24 cellular contexts compared by ENCODE assay signal in the genomic region with DNA sequence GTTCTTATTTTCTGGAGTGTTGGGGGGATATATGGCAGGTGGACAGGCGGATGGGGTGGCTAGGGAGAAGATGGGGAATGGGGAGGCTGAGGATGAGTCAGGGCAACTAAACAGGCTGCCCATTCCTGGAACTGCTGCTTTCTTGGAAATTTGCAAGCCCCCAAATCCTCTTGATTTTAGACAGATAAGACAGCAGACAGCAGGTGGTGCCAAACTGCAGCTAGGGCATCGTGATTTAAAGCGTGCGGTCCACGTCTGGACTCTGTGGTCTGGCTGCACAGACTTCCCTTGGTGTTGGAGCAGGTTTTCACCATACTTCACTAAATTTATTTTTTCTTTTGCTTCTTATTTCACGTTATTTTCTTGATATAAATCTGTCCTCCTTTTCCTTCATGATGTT. TPM values are rescaled to one million over a fixed set of nuclear protein-coding genes. Genes with fewer than 3 reads are reported as not detected.
A peak's percentile ranks its signal among the peaks of the same experiment; 100 is the strongest.
DNase-seq lines count a peak whose midpoint lies in the region; ATAC-seq and TF ChIP-seq lines count a peak whose summit lies in the region.
"Had no signal": no experiment of that assay in that cellular context is flagged by ENCODE, and none has a peak within 500 bp of the region (broad histone marks: within the 10 kb centered on the region; RNA-seq: fewer than 3 reads in every experiment).

No MANE protein-coding gene starts in this region.

- H4K91ac ChIP-seq in H9 (ENCODE audit: insufficient read length, low read depth, low read length) (no peak overlapping the region), mesenchymal stem cell (ENCODE audit: low read length) (no peak overlapping the region)

- no peak overlapping the region for H2BK12ac ChIP-seq in H9 (ENCODE audit: insufficient read length, low read depth, low read length)
- no peak overlapping the region for H2BK12ac ChIP-seq in mesenchymal stem cell (ENCODE audit: low read length in 2 of 2)

- H3K27me3 ChIP-seq in H9 (ENCODE audit: insufficient read depth, low read length) (no peaks in the 10 kb centered on the region), mesenchymal stem cell (ENCODE audit: control insufficient read depth in 1 of 2, insufficient read depth in 1 of 2, low read length in 2 of 2) (no peaks in the 10 kb centered on the region)
- H3K27me3 ChIP-seq: upper lobe of right lung had no signal

- no peak overlapping the region for H3K27ac Mint-ChIP-seq in H9
- H3K27ac Mint-ChIP-seq: CD4-positive, alpha-beta T cell had no signal

- H3K14ac ChIP-seq in H9 (ENCODE audit: insufficient read depth, low read length) (no peak overlapping the region), mesenchymal stem cell (ENCODE audit: low read length in 2 of 2) (no peak overlapping the region)

- TF ChIP-seq CTCF in AG09309 (IDR thresholded peaks at IDR 0.05; ENCODE audit: control insufficient read depth, insufficient read depth, low read depth, low read length, missing control alignments) (peak; percentile 7), H9 (conservative IDR thresholded peaks at IDR 0.05) (0 out of 3 replicates have a peak, but pooled peaks have one; percentile 15), astrocyte of the cerebellum (IDR thresholded peaks at IDR 0.05; ENCODE audit: low read depth, low read length, missing control alignments) (peak; percentile 20)

- no peak overlapping the region for H3K18ac ChIP-seq in H9 (ENCODE audit: insufficient read length, low read depth, low read length)
- H3K18ac ChIP-seq in mesenchymal stem cell (ENCODE audit: low read depth in 1 of 2, low read length in 2 of 2) = no peak overlapping the region

- H3K4me1 ChIP-seq in H9 (ENCODE audit: insufficient read depth, low read length) = no peaks in the 10 kb centered on the region
- peaks cover 3% of the 10 kb centered on the region for H3K4me1 ChIP-seq in mesenchymal stem cell (ENCODE audit: control insufficient read depth, insufficient read depth, low read depth, low read length)
- H3K4me1 ChIP-seq: heart left ventricle, upper lobe of right lung had no signal

- no peaks in the 10 kb centered on the region for H4K20me1 ChIP-seq in H9 (ENCODE audit: control insufficient read depth, insufficient read depth, insufficient read length)

- no peaks in the 10 kb centered on the region for H3K23me2 ChIP-seq in H9 (ENCODE audit: insufficient read length, low read depth, low read length, poor library complexity, severe bottlenecking)

- H3K23ac ChIP-seq in H9 (ENCODE audit: insufficient read length, low read depth, low read length) = no peak overlapping the region
- H3K23ac ChIP-seq in mesenchymal stem cell (ENCODE audit: low read length in 2 of 2) = no peak overlapping the region

- H3K79me1 ChIP-seq in H9 (ENCODE audit: insufficient read depth, low read depth, low read length, poor library complexity, severe bottlenecking) (no peaks in the 10 kb centered on the region), mesenchymal stem cell (replicated peaks; ENCODE audit: low read length, poor library complexity, severe bottlenecking) (no peaks in the 10 kb centered on the region)

- no peak overlapping the region for H3K4me3 ChIP-seq in AG09309 (ENCODE audit: control insufficient read depth, low read depth, low read length)
- no peak overlapping the region for H3K4me3 ChIP-seq in astrocyte of the cerebellum (ENCODE audit: low read depth, low read length)
- H3K4me3 ChIP-seq in mesenchymal stem cell (ENCODE audit: insufficient read depth in 1 of 2, low read depth in 1 of 2, low read length in 2 of 2) = no peak overlapping the region
- H3K4me3 ChIP-seq: heart left ventricle, mucosa of descending colon, upper lobe of right lung had no signal

- no peak overlapping the region for H2BK120ac ChIP-seq in H9 (ENCODE audit: low read depth, low read length, poor library complexity, severe bottlenecking)
- H2BK120ac ChIP-seq in mesenchymal stem cell (ENCODE audit: low read depth, low read length) = no peak overlapping the region

- no peak overlapping the region for H3T11ph ChIP-seq in H9 (ENCODE audit: low read length)

- DNase-seq in AG09309 (ENCODE audit: low read depth) (no peak), H9 (no peak), astrocyte of the cerebellum (ENCODE audit: low read depth) (no peak), mesenchymal stem cell (no peak), NK-92 (lab: John Stamatoyannopoulos, UW; ENCODE audit: unreplicated experiment) (no peak), NCI-H226 (no peak), H4 (ENCODE audit: low spot score) (no peak)
- DNase-seq: activated CD4-positive, CD25-positive, alpha-beta regulatory T cell treated with anti-CD3 and anti-CD28 coated beads, Interleukin-2, amount 50 U/mL, for 72 hours; activated naive CD4-positive, alpha-beta T cell treated with Interleukin-2 at 50 U/mL for 16 hours; activated T-cell treated with anti-CD3 and anti-CD28 coated beads, Interleukin-2, amount 50 U/mL, for 4 hours; CD4-positive, alpha-beta T cell; cortex of kidney; heart left ventricle; KG1; left ventricle myocardium superior; mucosa of descending colon; NCI-H187; SW 1271; upper lobe of right lung had no signal

- H3K4me2 ChIP-seq in H9 (ENCODE audit: insufficient read depth, insufficient read length, low read length) (no peak overlapping the region), mesenchymal stem cell (ENCODE audit: low read length, poor library complexity, severe bottlenecking) (no peak overlapping the region)

- no peak overlapping the region for H3K4me3 Mint-ChIP-seq in H9
- H3K4me3 Mint-ChIP-seq: activated T-cell treated with anti-CD3 and anti-CD28 coated beads, Interleukin-2, amount 50 U/mL, for 4 hours; CD4-positive, alpha-beta T cell had no signal

- H2AFZ ChIP-seq in H9 (ENCODE audit: low read length) (no peak overlapping the region), mesenchymal stem cell (ENCODE audit: low read depth, low read length) (no peak overlapping the region)

- WGBS in H9 (ENCODE audit: extremely low coverage, insufficient read length, low lambda C conversion rate) = no CpG with 5 or more reads among the region's 6 CpGs
- WGBS in mesenchymal stem cell = 90% methylated on average over 5 of the region's 6 CpGs

- H4K8ac ChIP-seq in H9 (replicated peaks; ENCODE audit: insufficient read length, low read depth, low read length) (no peak overlapping the region), mesenchymal stem cell (ENCODE audit: low read length) (no peak overlapping the region)

- no peak for ATAC-seq in GM18519 (IDR thresholded peaks at IDR 0.05; ENCODE audit: low FRiP score, unreplicated experiment)
- ATAC-seq: activated T-cell treated with anti-CD3 and anti-CD28 coated beads, Interleukin-2, amount 50 U/mL, for 4 hours; heart left ventricle; left ventricle myocardium superior; mucosa of descending colon; upper lobe of right lung had no signal

- in situ Hi-C loops in astrocyte of the cerebellum (cut with HindIII; ENCODE audit: low sequenced_read_pairs) = no loop called here

- H2BK5ac ChIP-seq in H9 (ENCODE audit: insufficient read length, low read length) (no peak overlapping the region), mesenchymal stem cell (ENCODE audit: low read depth, low read length, poor library complexity, severe bottlenecking) (no peak overlapping the region)

- peaks cover 0 to 2% of the 10 kb centered on the region in 2 experiments; a peak in 1 of 5 replicates for H3K9me3 Mint-ChIP-seq in H9
- H3K9me3 Mint-ChIP-seq: activated T-cell treated with anti-CD3 and anti-CD28 coated beads, Interleukin-2, amount 50 U/mL, for 4 hours; CD4-positive, alpha-beta T cell had no signal

- H3K36me3 ChIP-seq in mesenchymal stem cell (ENCODE audit: control insufficient read depth in 1 of 2, insufficient read depth in 2 of 2, low read depth in 1 of 2, low read length in 2 of 2) = peaks cover 0 to 3% of the 10 kb centered on the region in 2 experiments
- H3K36me3 ChIP-seq: heart left ventricle, upper lobe of right lung had no signal

- H3K9ac ChIP-seq in H9 (ENCODE audit: extremely low read depth, insufficient read length, low read length) = no peak overlapping the region
- H3K9ac ChIP-seq in mesenchymal stem cell (ENCODE audit: low read length) = no peak overlapping the region

- H3K79me2 ChIP-seq in H9 (ENCODE audit: insufficient read depth, low read length) = no peaks in the 10 kb centered on the region

- no peak overlapping the region for H2AK5ac ChIP-seq in H9 (ENCODE audit: insufficient read length, low read length)
- H2AK5ac ChIP-seq in mesenchymal stem cell (ENCODE audit: low read length, severe bottlenecking) = peak overlapping the region; percentile 42

- no peak overlapping the region for H4K5ac ChIP-seq in H9 (ENCODE audit: insufficient read length, low read depth, low read length)

- H2BK15ac ChIP-seq in H9 (ENCODE audit: low read depth, low read length) (no peak overlapping the region), mesenchymal stem cell (ENCODE audit: low read depth, poor library complexity, severe bottlenecking) (no peak overlapping the region)

- H3K27ac ChIP-seq in H9 (ENCODE audit: insufficient read length, low read depth, low read length) (no peak overlapping the region), mesenchymal stem cell (ENCODE audit: low read length, poor library complexity, severe bottlenecking) (no peak overlapping the region)
- H3K27ac ChIP-seq: heart left ventricle, upper lobe of right lung had no signal

- peaks cover 5% of the 10 kb centered on the region for H3K27me3 Mint-ChIP-seq in H9 (ENCODE audit: low read depth)

- H3K36me3 Mint-ChIP-seq in H9 (ENCODE audit: insufficient read depth in 1 of 3, low read depth in 3 of 3) = no peaks in the 10 kb centered on the region; a peak in 1 of 7 replicates

- H3K4ac ChIP-seq in H9 (ENCODE audit: low read depth, low read length) = no peak overlapping the region
- no peak overlapping the region for H3K4ac ChIP-seq in mesenchymal stem cell (ENCODE audit: low read depth in 1 of 2, low read length in 2 of 2)

- no peak overlapping the region for H3K56ac ChIP-seq in H9 (ENCODE audit: insufficient read length, low read depth, low read length)

- H2BK20ac ChIP-seq in H9 (ENCODE audit: low read depth, low read length, poor library complexity, severe bottlenecking) = no peak overlapping the region

- peaks cover 0 to 2% of the 10 kb centered on the region in 2 experiments; a peak in 2 of 4 replicates for H3K4me1 Mint-ChIP-seq in H9

- H3K9me3 ChIP-seq in H9 (ENCODE audit: control insufficient read depth, low read depth, low read length) (no peaks in the 10 kb centered on the region), mesenchymal stem cell (ENCODE audit: control insufficient read depth, low read length) (no peaks in the 10 kb centered on the region)
- H3K9me3 ChIP-seq: heart left ventricle, mucosa of descending colon, upper lobe of right lung had no signal

RNA-seq across cellular contexts. Expression of a gene that starts 10.9 kb away (rescaled TPM):
- total RNA-seq in H9 (2021) = not detected in 2 replicates
- polyA plus RNA-seq in mesenchymal stem cell (2013, experiment 1 of 2) = not detected
- polyA plus RNA-seq in mesenchymal stem cell (2013, experiment 2 of 2) = not detected
- total RNA-seq in H4 (2014; rRNA removed; shearing (Covaris generic)) = not detected in 2 replicates
- total RNA-seq: activated T-cell treated with anti-CD3 and anti-CD28 coated beads, Interleukin-2, amount 50 U/mL, for 4 hours; CD4-positive, alpha-beta T cell; heart left ventricle; left ventricle myocardium superior; NCI-H460; posterior vena cava; upper lobe of right lung had no signal
- polyA plus RNA-seq: heart left ventricle had no signal

RNA-seq across cellular contexts. Expression of a gene that starts 40.7 kb away (rescaled TPM):
- not detected in 2 replicates for total RNA-seq in H9 (2021)
- polyA plus RNA-seq in mesenchymal stem cell (2013, experiment 1 of 2) = not detected
- not detected for polyA plus RNA-seq in mesenchymal stem cell (2013, experiment 2 of 2)
- total RNA-seq in H4 (2014; rRNA removed; shearing (Covaris generic)) = not detected in 2 replicates
- total RNA-seq: activated T-cell treated with anti-CD3 and anti-CD28 coated beads, Interleukin-2, amount 50 U/mL, for 4 hours; bronchial epithelial cell; CD4-positive, alpha-beta T cell; heart left ventricle; left ventricle myocardium superior; mucosa of descending colon; NCI-H460; posterior vena cava; upper lobe of right lung had no signal
- polyA plus RNA-seq: heart left ventricle had no signal

RNA-seq across cellular contexts. Expression of a gene that starts 49.5 kb away (rescaled TPM):
- 0.13 and 0.18 TPM in 2 replicates for total RNA-seq in H9 (2021)
- polyA plus RNA-seq in mesenchymal stem cell (2013, experiment 1 of 2) = not detected
- not detected for polyA plus RNA-seq in mesenchymal stem cell (2013, experiment 2 of 2)
- total RNA-seq in H4 (2014; rRNA removed; shearing (Covaris generic)) = 0.06 TPM in 1 of 2 replicates, not detected in the other
- total RNA-seq: activated T-cell treated with anti-CD3 and anti-CD28 coated beads, Interleukin-2, amount 50 U/mL, for 4 hours; bronchial epithelial cell; CD4-positive, alpha-beta T cell; left ventricle myocardium superior; NCI-H460 had no signal
- polyA plus RNA-seq: heart left ventricle had no signal

RNA-seq across cellular contexts. Expression of a gene that starts 57.5 kb away (rescaled TPM):
- total RNA-seq in H9 (2021) = not detected in 2 replicates
- polyA plus RNA-seq in mesenchymal stem cell (2013, experiment 1 of 2) = not detected
- not detected for polyA plus RNA-seq in mesenchymal stem cell (2013, experiment 2 of 2)
- total RNA-seq in H4 (2014; rRNA removed; shearing (Covaris generic)) = not detected in 2 replicates
- total RNA-seq: activated T-cell treated with anti-CD3 and anti-CD28 coated beads, Interleukin-2, amount 50 U/mL, for 4 hours; bronchial epithelial cell; CD4-positive, alpha-beta T cell; heart left ventricle; left ventricle myocardium superior; mucosa of descending colon; NCI-H460; posterior vena cava; upper lobe of right lung had no signal
- polyA plus RNA-seq: heart left ventricle, neural cell had no signal
